9 cellular contexts compared by ENCODE assay signal in the genomic region with DNA sequence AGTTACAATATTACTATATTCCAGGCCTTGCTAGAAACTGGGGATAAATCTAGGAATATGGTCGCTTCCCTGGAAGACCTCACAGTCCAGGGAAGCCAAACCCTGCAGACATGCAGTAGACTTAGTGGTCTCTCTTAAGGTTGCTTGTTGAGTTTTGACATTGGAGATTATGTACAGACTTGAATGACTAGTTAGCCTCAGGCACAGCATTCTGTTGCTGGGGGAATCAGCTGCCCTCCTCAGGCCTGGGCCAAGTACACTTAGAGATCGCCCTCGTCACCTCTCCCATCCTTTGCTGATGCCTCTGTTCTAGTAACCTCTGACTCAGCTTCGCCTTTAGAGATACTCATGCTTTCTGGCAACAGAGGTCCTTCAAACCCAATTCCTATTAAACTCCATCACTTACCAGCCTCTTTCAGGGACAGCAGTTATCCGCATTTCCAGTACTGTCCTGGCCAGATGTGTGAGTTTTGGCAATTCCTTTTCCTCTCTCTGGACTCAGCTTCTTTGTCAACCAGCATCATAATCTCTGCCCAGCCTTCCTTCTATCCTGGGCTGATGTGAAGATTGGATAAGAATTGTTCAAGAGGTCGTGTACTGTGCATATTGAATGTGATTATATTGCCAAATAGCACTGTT. TPM values are rescaled to one million over a fixed set of nuclear protein-coding genes. Genes with fewer than 3 reads are reported as not detected.
DNase-seq lines count a peak whose midpoint lies in the region; ATAC-seq and TF ChIP-seq lines count a peak whose summit lies in the region.
"Had no signal": no experiment of that assay in that cellular context is flagged by ENCODE, and none has a peak within 500 bp of the region (broad histone marks: within the 10 kb centered on the region; RNA-seq: fewer than 3 reads in every experiment).

No MANE protein-coding gene starts in this region.

- H3K9me2 ChIP-seq in Loucy (replicated peaks; ENCODE audit: low read depth, low read length) = no peaks in the 10 kb centered on the region

- H3K9me3 Mint-ChIP-seq in CD4-positive, alpha-beta memory T cell = no peaks in the 10 kb centered on the region
- peaks cover 7% of the 10 kb centered on the region for H3K9me3 Mint-ChIP-seq in nephron progenitor cell

- peak overlapping the region; percentile 87; the same call in 1 of the 2 replicates for H2AFZ ChIP-seq in Loucy (ENCODE audit: low read length)

- H3K4me2 ChIP-seq in Loucy (ENCODE audit: low read depth, low read length, poor library complexity, severe bottlenecking) = peak overlapping the region; percentile 97

- no peaks in the 10 kb centered on the region for H3K27me3 ChIP-seq in CD4-positive, alpha-beta memory T cell (ENCODE audit: insufficient read depth, low read length)
- H3K27me3 ChIP-seq in Loucy (ENCODE audit: insufficient read depth, low read length, poor library complexity, severe bottlenecking) (peaks cover 18% of the 10 kb centered on the region), colonic mucosa (no peaks in the 10 kb centered on the region)

- intact Hi-C loops in CD4-positive, alpha-beta memory T cell (cut with micrococcal nuclease) = loop anchor here (2.0 kb wide), 1 partner anchor 32 kb away; no protein-coding TSS in a partner anchor
- intact Hi-C loops in colonic mucosa (cut with DNase I) (no loop called here), mucosa of descending colon (cut with DNase I, micrococcal nuclease) (loop anchor here in 1 of 2 donors (5.0 kb wide), 1 partner anchor 59 kb away; no protein-coding TSS in a partner anchor)

- no peaks in the 10 kb centered on the region for H3K36me3 ChIP-seq in CD4-positive, alpha-beta memory T cell (ENCODE audit: insufficient read depth, low read length)
- H3K36me3 ChIP-seq in Loucy (ENCODE audit: insufficient read depth, low read length) (no peaks in the 10 kb centered on the region), colonic mucosa (no peaks in the 10 kb centered on the region), mucosa of descending colon (ENCODE audit: low read depth) (no peaks in the 10 kb centered on the region)

- no peak for TF ChIP-seq CTCF in Loucy (conservative IDR thresholded peaks at IDR 0.05; ENCODE audit: low read length)
- no peak for TF ChIP-seq CTCF in colonic mucosa (IDR thresholded peaks at IDR 0.05)
- no peak for TF ChIP-seq CTCF in nephron progenitor cell (IDR thresholded peaks at IDR 0.05)
- no peak for TF ChIP-seq CTCF in mucosa of descending colon (IDR thresholded peaks at IDR 0.05)

- POLR2A ChIA-PET in CD4-positive, alpha-beta memory T cell (lab: Charles Lee; ENCODE audit: partially characterized antibody) = interaction anchor here (0.7 to 3.9 kb wide), 21 partner anchors 9 to 681 kb away, joined by 3 to 64 read pairs (median 5); a partner anchor contains a TSS

- DNase-seq in CD4-positive, alpha-beta memory T cell = no peak
- DNase-seq in colonic mucosa (no peak), nephron progenitor cell (no peak), mucosa of descending colon (no peak)
- DNase-seq in activated CD8-positive, alpha-beta memory T cell treated with anti-CD3 and anti-CD28 coated beads for 24 hours = no peak

- peak overlapping the region; percentile 98 to 100 (median 99) for H3K27ac Mint-ChIP-seq in CD4-positive, alpha-beta memory T cell
- H3K27ac Mint-ChIP-seq in nephron progenitor cell = peak overlapping the region; percentile 100

- ATAC-seq in HG03520 (IDR thresholded peaks at IDR 0.05; ENCODE audit: unreplicated experiment) (no peak), GM19455 (IDR thresholded peaks at IDR 0.05; ENCODE audit: unreplicated experiment) (no peak), mucosa of descending colon (no peak)

- no peaks in the 10 kb centered on the region for H3K9me3 ChIP-seq in CD4-positive, alpha-beta memory T cell (ENCODE audit: control insufficient read depth in 1 of 2, low read length in 2 of 2)
- H3K9me3 ChIP-seq in Loucy (ENCODE audit: insufficient read depth, low read depth, low read length) (no peaks in the 10 kb centered on the region), colonic mucosa (no peaks in the 10 kb centered on the region), mucosa of descending colon (no peaks in the 10 kb centered on the region)

- peaks cover 18% of the 10 kb centered on the region for H3K4me1 ChIP-seq in CD4-positive, alpha-beta memory T cell (ENCODE audit: insufficient read depth, low read length)
- H3K4me1 ChIP-seq in Loucy (ENCODE audit: insufficient read depth, low read length, poor library complexity, severe bottlenecking) = peaks cover 16% of the 10 kb centered on the region
- peaks cover 4% of the 10 kb centered on the region for H3K4me1 ChIP-seq in colonic mucosa
- peaks cover 4% of the 10 kb centered on the region for H3K4me1 ChIP-seq in mucosa of descending colon (ENCODE audit: low read depth)

- peaks cover 9 to 16% of the 10 kb centered on the region in 2 donors for H3K36me3 Mint-ChIP-seq in CD4-positive, alpha-beta memory T cell
- H3K36me3 Mint-ChIP-seq in nephron progenitor cell (ENCODE audit: low read depth) = peaks cover 6% of the 10 kb centered on the region

- CTCF ChIA-PET in CD4-positive, alpha-beta memory T cell (lab: Charles Lee; ENCODE audit: partially characterized antibody) = interaction anchor here (0.8 to 3.5 kb wide), 7 partner anchors 9 to 110 kb away, joined by 3 to 11 read pairs (median 5); no protein-coding TSS in a partner anchor

- H3K4me1 Mint-ChIP-seq in CD4-positive, alpha-beta memory T cell = peaks cover 15 to 34% (median 23%) of the 10 kb centered on the region in 4 donors
- peaks cover 26% of the 10 kb centered on the region for H3K4me1 Mint-ChIP-seq in nephron progenitor cell

- H4K20me1 ChIP-seq in Loucy (ENCODE audit: insufficient read depth, low read length, poor library complexity, severe bottlenecking) = no peaks in the 10 kb centered on the region

- H3K27me3 Mint-ChIP-seq in CD4-positive, alpha-beta memory T cell = peaks cover 2 to 3% of the 10 kb centered on the region in 2 donors
- peaks cover 15% of the 10 kb centered on the region for H3K27me3 Mint-ChIP-seq in nephron progenitor cell (ENCODE audit: low read depth, poor library complexity)

- H3K79me2 ChIP-seq in Loucy (ENCODE audit: insufficient read depth, low read length) = peaks cover 9% of the 10 kb centered on the region; the same call in 1 of the 2 replicates

- H3K4me3 Mint-ChIP-seq in CD4-positive, alpha-beta memory T cell = peak overlapping the region; percentile 96 to 99 (median 97)
- H3K4me3 Mint-ChIP-seq in nephron progenitor cell = peak overlapping the region; percentile 92

- no peaks in the 10 kb centered on the region for H3F3A ChIP-seq in Loucy (ENCODE audit: low read depth)

- peak overlapping the region; percentile 97 for H3K27ac ChIP-seq in CD4-positive, alpha-beta memory T cell (ENCODE audit: low read depth, low read length)
- peak overlapping the region; percentile 96 for H3K27ac ChIP-seq in colonic mucosa

- peak overlapping the region; percentile 79 to 97 for H3K4me3 ChIP-seq in CD4-positive, alpha-beta memory T cell (ENCODE audit: low read length in 2 of 2)
- H3K4me3 ChIP-seq in Loucy (ENCODE audit: low read length, poor library complexity, severe bottlenecking) = peak overlapping the region; percentile 95
- H3K4me3 ChIP-seq in colonic mucosa = peak overlapping the region; percentile 37
- no peak overlapping the region for H3K4me3 ChIP-seq in mucosa of descending colon

- H3K9ac ChIP-seq in Loucy (ENCODE audit: low read depth, low read length, poor library complexity, severe bottlenecking) (peak overlapping the region; percentile 94), colonic mucosa (ENCODE audit: low read depth in 2 of 2, low read length in 2 of 2) (peak overlapping the region; percentile 57 to 83)

RNA-seq across cellular contexts. Expression of a gene that starts 0.8 kb away (rescaled TPM):
- total RNA-seq in CD4-positive, alpha-beta memory T cell = 10 to 100 TPM; 38.6 to 40.2 TPM
- 100 to 1,000 TPM in 1 of 2 donors, 10 to 100 TPM in 1; 84.5 to 105 TPM for polyA plus RNA-seq in CD4-positive, alpha-beta memory T cell
- total RNA-seq in colonic mucosa = 10 to 100 TPM; 45.1 to 70.1 TPM
- 10 to 100 TPM; 37.9 to 52.1 (median 39.0) TPM for total RNA-seq in mucosa of descending colon

RNA-seq across cellular contexts. Expression of a gene that starts 7.6 kb away (rescaled TPM):
- total RNA-seq in CD4-positive, alpha-beta memory T cell = not detected
- not detected for polyA plus RNA-seq in CD4-positive, alpha-beta memory T cell
- total RNA-seq in colonic mucosa = not detected
- under 1 TPM in 1 of 3 donors, not detected in 2; 0.39 TPM for total RNA-seq in mucosa of descending colon
- total RNA-seq: NCI-H460 had no signal

RNA-seq across cellular contexts. Expression of a gene that starts 10.2 kb away (rescaled TPM):
- total RNA-seq in CD4-positive, alpha-beta memory T cell = 10 to 100 TPM; 66.8 to 68.6 TPM
- polyA plus RNA-seq in CD4-positive, alpha-beta memory T cell = 100 to 1,000 TPM in 1 of 2 donors, 10 to 100 TPM in 1; 77.5 to 105 TPM
- 10 to 100 TPM; 84.9 to 93.4 TPM for total RNA-seq in colonic mucosa
- 100 to 1,000 TPM in 2 of 3 donors, 10 to 100 TPM in 1; 82.0 to 114 (median 107) TPM for total RNA-seq in mucosa of descending colon

RNA-seq across cellular contexts. Expression of a gene that starts 22.2 kb away (rescaled TPM):
- not detected for total RNA-seq in CD4-positive, alpha-beta memory T cell
- not detected for polyA plus RNA-seq in CD4-positive, alpha-beta memory T cell
- not detected for total RNA-seq in colonic mucosa
- total RNA-seq in mucosa of descending colon = not detected
- total RNA-seq: NCI-H460 had no signal

RNA-seq across cellular contexts. Expression of a gene that starts 32.6 kb away (rescaled TPM):
- total RNA-seq in CD4-positive, alpha-beta memory T cell = 1 to 10 TPM; 4.2 to 4.5 TPM
- polyA plus RNA-seq in CD4-positive, alpha-beta memory T cell = 1 to 10 TPM; 4.0 to 5.3 TPM
- 10 to 100 TPM in 1 of 2 donors, 1 to 10 TPM in 1; 6.2 to 10.9 TPM for total RNA-seq in colonic mucosa
- total RNA-seq in mucosa of descending colon = 1 to 10 TPM; 7.5 to 9.4 (median 9.4) TPM
